Comparison of ENCODE assay signal across 1 cellular context in the genomic region with DNA sequence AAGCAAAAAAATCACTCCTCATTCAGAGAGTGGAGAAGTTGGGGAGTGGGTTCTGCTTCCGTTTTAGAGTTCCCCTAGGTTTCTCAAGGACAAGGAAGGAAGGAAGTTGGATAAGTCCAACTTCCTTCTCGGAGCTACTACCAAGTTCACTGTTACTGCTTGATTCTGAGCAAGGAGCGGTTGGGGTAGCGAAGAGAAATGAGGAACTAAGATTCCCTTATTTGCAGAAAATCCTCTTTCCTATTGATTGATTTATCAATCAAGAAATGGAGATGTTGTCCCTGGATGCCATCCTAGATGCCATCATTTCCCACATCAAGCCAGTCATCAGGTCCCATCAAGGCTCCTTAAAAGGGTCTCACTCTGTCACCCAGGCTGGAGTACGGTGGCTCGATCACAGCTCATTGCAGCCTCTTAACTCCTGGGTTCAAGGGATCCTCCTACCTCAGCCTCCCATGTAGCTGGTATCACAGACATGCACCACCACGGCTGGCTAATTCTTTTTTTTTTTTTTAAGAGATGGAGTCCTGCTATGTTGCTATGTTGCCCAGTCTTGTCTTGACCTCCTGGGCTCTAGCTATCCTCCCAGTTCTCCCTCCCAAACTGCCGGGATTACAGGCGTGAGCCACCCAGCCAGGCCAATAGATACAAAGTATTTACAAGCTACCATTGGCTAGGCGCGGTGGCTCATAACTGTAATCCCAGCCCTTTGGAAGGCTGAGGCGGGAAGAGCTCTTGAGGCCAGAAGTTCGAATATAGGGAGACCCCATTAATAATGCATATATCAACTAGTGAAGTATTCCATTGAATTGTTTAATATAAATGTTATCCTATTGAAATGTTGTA.
TF ChIP-seq lines count a peak whose summit lies in the region.

No MANE protein-coding gene starts in this region.

TF ChIP-seq in K562, 482 proteins besides CTCF, POLR2A, EP300 and RAD21 (continued from another document):
- TF ChIP-seq, protein P1, sequence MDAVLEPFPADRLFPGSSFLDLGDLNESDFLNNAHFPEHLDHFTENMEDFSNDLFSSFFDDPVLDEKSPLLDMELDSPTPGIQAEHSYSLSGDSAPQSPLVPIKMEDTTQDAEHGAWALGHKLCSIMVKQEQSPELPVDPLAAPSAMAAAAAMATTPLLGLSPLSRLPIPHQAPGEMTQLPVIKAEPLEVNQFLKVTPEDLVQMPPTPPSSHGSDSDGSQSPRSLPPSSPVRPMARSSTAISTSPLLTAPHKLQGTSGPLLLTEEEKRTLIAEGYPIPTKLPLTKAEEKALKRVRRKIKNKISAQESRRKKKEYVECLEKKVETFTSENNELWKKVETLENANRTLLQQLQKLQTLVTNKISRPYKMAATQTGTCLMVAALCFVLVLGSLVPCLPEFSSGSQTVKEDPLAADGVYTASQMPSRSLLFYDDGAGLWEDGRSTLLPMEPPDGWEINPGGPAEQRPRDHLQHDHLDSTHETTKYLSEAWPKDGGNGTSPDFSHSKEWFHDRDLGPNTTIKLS (IDR thresholded peaks at IDR 0.05; ENCODE audit: borderline replicate concordance, low read depth), result no peak
- no peak for TF ChIP-seq ZNF124 (CRISPR knock-in tag; IDR thresholded peaks at IDR 0.05)
TF ChIP-seq in K562: peak in this region for 34.
